8 cellular contexts compared by ENCODE assay signal in genomic region chr16:85303354-85303883, GRCh38.
DNase-seq lines count a peak whose midpoint lies in the region; ATAC-seq and TF ChIP-seq lines count a peak whose summit lies in the region.

No MANE protein-coding gene starts in this region.

- TF ChIP-seq CTCF in CD14-positive monocyte (IDR thresholded peaks at IDR 0.05) (peak; percentile 100), KMS-11 (conservative IDR thresholded peaks at IDR 0.05; ENCODE audit: low read depth, low read length) (peak; percentile 42; the same call in 1 of the 2 replicates), choroid plexus epithelial cell (conservative IDR thresholded peaks at IDR 0.05; ENCODE audit: low read depth, low read length) (peak; percentile 84)

- no peaks in the 10 kb centered on the region for H3K36me3 Mint-ChIP-seq in CD14-positive monocyte
- H3K36me3 Mint-ChIP-seq in activated CD4-positive, alpha-beta T cell treated with anti-CD3 and anti-CD28 coated beads for 36 hours (ENCODE audit: low read depth): no peaks in the 10 kb centered on the region
- H3K36me3 Mint-ChIP-seq in memory B cell: no peaks in the 10 kb centered on the region

- DNase-seq in CD14-positive monocyte (ENCODE audit: low spot score) (peak; percentile 81), choroid plexus epithelial cell (ENCODE audit: low read depth) (peak; percentile 57), memory B cell (ENCODE audit: low spot score in 2 of 2) (peak; percentile 77 to 83), NCI-H748 (lab: John Stamatoyannopoulos, UW; ENCODE audit: unreplicated experiment) (no peak)
- peak; percentile 91 for DNase-seq in activated CD4-positive, alpha-beta T cell treated with anti-CD3 and anti-CD28 coated beads for 36 hours
- peak; percentile 64 for DNase-seq in stimulated activated CD8-positive, alpha-beta memory T cell treated with anti-CD3 and anti-CD28 coated beads, Interleukin-4, amount 100 ng/mL, for 24 hours (ENCODE audit: low read depth)

- H3K9me3 Mint-ChIP-seq in CD14-positive monocyte (peaks cover 0 to 2% (median 0%) of the 10 kb centered on the region in 7 donors), memory B cell (no peaks in the 10 kb centered on the region)
- H3K9me3 Mint-ChIP-seq in activated CD4-positive, alpha-beta T cell treated with anti-CD3 and anti-CD28 coated beads for 36 hours (ENCODE audit: low read depth): no peaks in the 10 kb centered on the region

- H3K9ac ChIP-seq in KMS-11: no peak overlapping the region

- H3K4me3 Mint-ChIP-seq in CD14-positive monocyte (peak overlapping the region in 1 of 2 donors; percentile 69), memory B cell (peak overlapping the region; percentile 63)
- peak overlapping the region; percentile 64 for H3K4me3 Mint-ChIP-seq in activated CD4-positive, alpha-beta T cell treated with anti-CD3 and anti-CD28 coated beads for 36 hours

- intact Hi-C loops in CD14-positive monocyte (cut with micrococcal nuclease): loop anchor here (2.0 to 10.0 kb wide), 3 partner anchors 27 to 311 kb away; partner anchors contain the start of gene GSE1 (in 2 of the 2)
- intact Hi-C loops in activated CD4-positive, alpha-beta T cell treated with anti-CD3 and anti-CD28 coated beads for 36 hours (cut with DNase I, micrococcal nuclease): loop anchor here in 1 of 2 experiments (1.0 to 5.0 kb wide), 4 partner anchors 31 to 414 kb away; no protein-coding TSS in a partner anchor

- H3K27ac Mint-ChIP-seq in CD14-positive monocyte: peak overlapping the region in 1 of 7 donors; percentile 76
- peak overlapping the region; percentile 10 for H3K27ac Mint-ChIP-seq in activated CD4-positive, alpha-beta T cell treated with anti-CD3 and anti-CD28 coated beads for 36 hours
- H3K27ac Mint-ChIP-seq in memory B cell: no peak overlapping the region

- ATAC-seq in activated CD4-positive, alpha-beta T cell treated with anti-CD3 and anti-CD28 coated beads for 36 hours: peak; percentile 50
- peak; percentile 53 for ATAC-seq in memory B cell (ENCODE audit: low read depth)
- no peak for ATAC-seq in HG02884 (IDR thresholded peaks at IDR 0.05; ENCODE audit: unreplicated experiment)

- no peak overlapping the region for H2AFZ ChIP-seq in KMS-11 (ENCODE audit: low read depth)

- H3K4me3 ChIP-seq in KMS-11 (IDR thresholded peaks at IDR 0.05; ENCODE audit: insufficient read depth, low read depth, low read length): no peak overlapping the region
- H3K4me3 ChIP-seq in choroid plexus epithelial cell (ENCODE audit: low read depth, low read length): no peak overlapping the region

- H3K4me2 ChIP-seq in KMS-11: no peak overlapping the region

- POLR2A ChIA-PET in activated CD4-positive, alpha-beta T cell treated with anti-CD3 and anti-CD28 coated beads for 36 hours (lab: Charles Lee): no interaction called here

- peaks cover 89% of the 10 kb centered on the region for H3K27me3 ChIP-seq in KMS-11 (ENCODE audit: insufficient read depth, low read depth)

- H3K4me1 ChIP-seq in KMS-11 (ENCODE audit: low read depth, poor library complexity, severe bottlenecking): no peaks in the 10 kb centered on the region

- no peak overlapping the region for H3K27ac ChIP-seq in KMS-11

- H4K20me1 ChIP-seq in KMS-11 (ENCODE audit: insufficient read depth): no peaks in the 10 kb centered on the region

- no peaks in the 10 kb centered on the region for H3K79me2 ChIP-seq in KMS-11 (ENCODE audit: insufficient read depth, low read depth)

- H3K36me3 ChIP-seq in KMS-11 (ENCODE audit: insufficient read depth): no peaks in the 10 kb centered on the region

- H3K4me1 Mint-ChIP-seq in CD14-positive monocyte: peaks cover 44% of the 10 kb centered on the region
- peaks cover 36% of the 10 kb centered on the region for H3K4me1 Mint-ChIP-seq in activated CD4-positive, alpha-beta T cell treated with anti-CD3 and anti-CD28 coated beads for 36 hours
- H3K4me1 Mint-ChIP-seq in memory B cell: peaks cover 9% of the 10 kb centered on the region

- peaks cover 3 to 5% (median 5%) of the 10 kb centered on the region in 3 donors for H3K27me3 Mint-ChIP-seq in CD14-positive monocyte (ENCODE audit: low read depth in 3 of 3)
- no peaks in the 10 kb centered on the region for H3K27me3 Mint-ChIP-seq in activated CD4-positive, alpha-beta T cell treated with anti-CD3 and anti-CD28 coated beads for 36 hours
- H3K27me3 Mint-ChIP-seq in memory B cell: peaks cover 4% of the 10 kb centered on the region

- CTCF ChIA-PET in activated CD4-positive, alpha-beta T cell treated with anti-CD3 and anti-CD28 coated beads for 36 hours (lab: Charles Lee): interaction anchor here (0.6 to 2.0 kb wide), 4 partner anchors 27 to 754 kb away, joined by 3 to 9 read pairs (median 6); no protein-coding TSS in a partner anchor

Comparison
In these comparisons a context has a peak if more than half of its experiments do, and no peak if none do; other contexts are left out.
1. CTCF ChIP-seq: peak in every context shown above with its lines; median percentile 100 in CD14-positive monocyte; 84 in choroid plexus epithelial cell; 42 in KMS-11.